1 cellular context compared by ENCODE assay signal in the genomic region with DNA sequence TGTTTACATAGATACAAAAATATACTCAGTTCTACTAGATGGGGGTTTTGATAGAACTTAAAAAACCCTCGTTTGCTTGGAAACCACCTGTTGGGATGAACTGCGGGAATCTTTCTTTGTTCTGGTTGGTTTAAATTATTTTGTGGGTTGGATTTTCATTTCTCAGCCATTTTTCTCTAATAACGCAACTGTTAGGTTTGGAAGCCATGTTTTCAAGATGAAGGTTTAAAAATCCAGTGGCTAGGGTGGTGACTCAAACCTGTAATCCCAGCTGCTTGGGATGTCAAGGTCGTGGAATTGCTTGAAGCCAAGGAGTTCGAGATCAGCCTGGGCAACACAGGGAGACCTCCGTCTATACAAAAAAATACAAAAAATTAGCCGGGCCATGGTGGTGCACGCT.
A peak's percentile ranks its signal among the peaks of the same experiment; 100 is the strongest.
TF ChIP-seq lines count a peak whose summit lies in the region.

No MANE protein-coding gene starts in this region.

TF ChIP-seq in HepG2, 621 proteins besides CTCF, POLR2A, EP300 and RAD21 (continued from another document):
- TF ChIP-seq, protein P1, sequence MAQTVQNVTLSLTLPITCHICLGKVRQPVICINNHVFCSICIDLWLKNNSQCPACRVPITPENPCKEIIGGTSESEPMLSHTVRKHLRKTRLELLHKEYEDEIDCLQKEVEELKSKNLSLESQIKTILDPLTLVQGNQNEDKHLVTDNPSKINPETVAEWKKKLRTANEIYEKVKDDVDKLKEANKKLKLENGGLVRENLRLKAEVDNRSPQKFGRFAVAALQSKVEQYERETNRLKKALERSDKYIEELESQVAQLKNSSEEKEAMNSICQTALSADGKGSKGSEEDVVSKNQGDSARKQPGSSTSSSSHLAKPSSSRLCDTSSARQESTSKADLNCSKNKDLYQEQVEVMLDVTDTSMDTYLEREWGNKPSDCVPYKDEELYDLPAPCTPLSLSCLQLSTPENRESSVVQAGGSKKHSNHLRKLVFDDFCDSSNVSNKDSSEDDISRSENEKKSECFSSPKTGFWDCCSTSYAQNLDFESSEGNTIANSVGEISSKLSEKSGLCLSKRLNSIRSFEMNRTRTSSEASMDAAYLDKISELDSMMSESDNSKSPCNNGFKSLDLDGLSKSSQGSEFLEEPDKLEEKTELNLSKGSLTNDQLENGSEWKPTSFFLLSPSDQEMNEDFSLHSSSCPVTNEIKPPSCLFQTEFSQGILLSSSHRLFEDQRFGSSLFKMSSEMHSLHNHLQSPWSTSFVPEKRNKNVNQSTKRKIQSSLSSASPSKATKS (CRISPR knock-in tag; IDR thresholded peaks at IDR 0.05): no peak
- TF ChIP-seq FOSL2 (CRISPR knock-in tag; IDR thresholded peaks at IDR 0.05) (0 out of 2 replicates have a peak, but pooled peaks have one; percentile 12), SAFB2 (CRISPR knock-in tag; IDR thresholded peaks at IDR 0.05; ENCODE audit: borderline replicate concordance, low read depth) (no peak), ZNF501 (CRISPR knock-in tag; IDR thresholded peaks at IDR 0.05) (no peak), ZNF317 (CRISPR knock-in tag; IDR thresholded peaks at IDR 0.05) (0 out of 2 replicates have a peak, but pooled peaks have one; percentile 3), ZFP36L2 (CRISPR knock-in tag; IDR thresholded peaks at IDR 0.05) (no peak), HHEX (CRISPR knock-in tag; IDR thresholded peaks at IDR 0.05) (no peak), NR1H2 (CRISPR knock-in tag; IDR thresholded peaks at IDR 0.05; ENCODE audit: borderline replicate concordance, low read depth) (no peak), ZNF660 (CRISPR knock-in tag; IDR thresholded peaks at IDR 0.05; ENCODE audit: borderline replicate concordance, low read depth) (no peak)
- TF ChIP-seq, protein P2, sequence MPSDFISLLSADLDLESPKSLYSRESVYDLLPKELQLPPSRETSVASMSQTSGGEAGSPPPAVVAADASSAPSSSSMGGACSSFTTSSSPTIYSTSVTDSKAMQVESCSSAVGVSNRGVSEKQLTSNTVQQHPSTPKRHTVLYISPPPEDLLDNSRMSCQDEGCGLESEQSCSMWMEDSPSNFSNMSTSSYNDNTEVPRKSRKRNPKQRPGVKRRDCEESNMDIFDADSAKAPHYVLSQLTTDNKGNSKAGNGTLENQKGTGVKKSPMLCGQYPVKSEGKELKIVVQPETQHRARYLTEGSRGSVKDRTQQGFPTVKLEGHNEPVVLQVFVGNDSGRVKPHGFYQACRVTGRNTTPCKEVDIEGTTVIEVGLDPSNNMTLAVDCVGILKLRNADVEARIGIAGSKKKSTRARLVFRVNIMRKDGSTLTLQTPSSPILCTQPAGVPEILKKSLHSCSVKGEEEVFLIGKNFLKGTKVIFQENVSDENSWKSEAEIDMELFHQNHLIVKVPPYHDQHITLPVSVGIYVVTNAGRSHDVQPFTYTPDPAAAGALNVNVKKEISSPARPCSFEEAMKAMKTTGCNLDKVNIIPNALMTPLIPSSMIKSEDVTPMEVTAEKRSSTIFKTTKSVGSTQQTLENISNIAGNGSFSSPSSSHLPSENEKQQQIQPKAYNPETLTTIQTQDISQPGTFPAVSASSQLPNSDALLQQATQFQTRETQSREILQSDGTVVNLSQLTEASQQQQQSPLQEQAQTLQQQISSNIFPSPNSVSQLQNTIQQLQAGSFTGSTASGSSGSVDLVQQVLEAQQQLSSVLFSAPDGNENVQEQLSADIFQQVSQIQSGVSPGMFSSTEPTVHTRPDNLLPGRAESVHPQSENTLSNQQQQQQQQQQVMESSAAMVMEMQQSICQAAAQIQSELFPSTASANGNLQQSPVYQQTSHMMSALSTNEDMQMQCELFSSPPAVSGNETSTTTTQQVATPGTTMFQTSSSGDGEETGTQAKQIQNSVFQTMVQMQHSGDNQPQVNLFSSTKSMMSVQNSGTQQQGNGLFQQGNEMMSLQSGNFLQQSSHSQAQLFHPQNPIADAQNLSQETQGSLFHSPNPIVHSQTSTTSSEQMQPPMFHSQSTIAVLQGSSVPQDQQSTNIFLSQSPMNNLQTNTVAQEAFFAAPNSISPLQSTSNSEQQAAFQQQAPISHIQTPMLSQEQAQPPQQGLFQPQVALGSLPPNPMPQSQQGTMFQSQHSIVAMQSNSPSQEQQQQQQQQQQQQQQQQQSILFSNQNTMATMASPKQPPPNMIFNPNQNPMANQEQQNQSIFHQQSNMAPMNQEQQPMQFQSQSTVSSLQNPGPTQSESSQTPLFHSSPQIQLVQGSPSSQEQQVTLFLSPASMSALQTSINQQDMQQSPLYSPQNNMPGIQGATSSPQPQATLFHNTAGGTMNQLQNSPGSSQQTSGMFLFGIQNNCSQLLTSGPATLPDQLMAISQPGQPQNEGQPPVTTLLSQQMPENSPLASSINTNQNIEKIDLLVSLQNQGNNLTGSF (CRISPR knock-in tag; IDR thresholded peaks at IDR 0.05): no peak
TF ChIP-seq in HepG2: peak in this region for 2.
